Comparison of ENCODE assay signal across 22 cellular contexts in genomic region chr1:226072347-226072746, GRCh38. TPM values are rescaled to one million over a fixed set of nuclear protein-coding genes. Genes with fewer than 3 reads are reported as not detected.
DNase-seq lines count a peak whose midpoint lies in the region; ATAC-seq, FAIRE-seq and TF ChIP-seq lines count a peak whose summit lies in the region.
"Had no signal": no experiment of that assay in that cellular context is flagged by ENCODE, and none has a peak within 500 bp of the region (broad histone marks: within the 10 kb centered on the region; RNA-seq: fewer than 3 reads in every experiment).

No MANE protein-coding gene starts in this region.

- intact Hi-C loops in CD4-positive, alpha-beta T cell (cut with DNase I, micrococcal nuclease): no loop called here

- H3K36me3 ChIP-seq in neural progenitor cell: peaks cover 35% of the 10 kb centered on the region

- TF ChIP-seq POLR2A in GM12891 (IDR thresholded peaks at IDR 0.05; ENCODE audit: low read depth, low read length): 0 out of 2 replicates have a peak, but pooled peaks have one; percentile 30

- H3K4me2 ChIP-seq in neural progenitor cell: no peak overlapping the region
- H3K4me2 ChIP-seq: BLaER1 treated with 17β-estradiol and CSF1 and Interleukin-3, amounts not matched to agents 10 nM and 100 nM; KMS-11 had no signal

- no peak for TF ChIP-seq CTCF in CD4-positive, alpha-beta T cell (IDR thresholded peaks at IDR 0.05)
- no peak for TF ChIP-seq CTCF in neural progenitor cell (IDR thresholded peaks at IDR 0.05)

- peaks cover 88% of the 10 kb centered on the region for H3F3A ChIP-seq in neural progenitor cell (ENCODE audit: low read depth)

- no peak overlapping the region for H2AFZ ChIP-seq in neural progenitor cell (replicated peaks)

- H3K27me3 ChIP-seq in CD4-positive, alpha-beta T cell (ENCODE audit: control insufficient read depth, insufficient read depth, low read length): no peaks in the 10 kb centered on the region
- no peaks in the 10 kb centered on the region for H3K27me3 ChIP-seq in neural progenitor cell
- H3K27me3 ChIP-seq: BLaER1 treated with 17β-estradiol and CSF1 and Interleukin-3, amounts not matched to agents 10 nM and 100 nM had no signal

- H3K27ac Mint-ChIP-seq in CD4-positive, alpha-beta T cell: peak overlapping the region; percentile 36
- no peak overlapping the region for H3K27ac Mint-ChIP-seq in neural progenitor cell
- H3K27ac Mint-ChIP-seq: CD8-positive, alpha-beta T cell; HFFc6 had no signal

- no peak for DNase-seq in CD4-positive, alpha-beta T cell
- DNase-seq in GM12891 (ENCODE audit: insufficient read length, low spot score) (no peak), neural progenitor cell (ENCODE audit: low spot score) (no peak), RCC 7860 (ENCODE audit: low spot score) (no peak), NCI-H187 treated with DMSO at 0.1 percent for 48 hours (lab: John Stamatoyannopoulos, UW) (no peak), SW480 (ENCODE audit: low spot score) (no peak)
- DNase-seq: ACHN; CD8-positive, alpha-beta T cell; DMS153; GDM1; H7; HFFc6; MV-4-11; NCI-H1105 treated with DMSO at 0.1 percent for 48 hours; NCI-H1694 treated with DMSO at 0.1 percent for 48 hours; NCI-H446; NCI-H526; OCI-M1; Right ventricle myocardium superior had no signal

- FAIRE-seq in GM12891 (lab: Jason Lieb, UNC) (no peak), TTC549 (lab: Jason Lieb, UNC) (peak; percentile 72), RCC 7860 (lab: Jason Lieb, UNC) (no peak)

- H4K20me1 ChIP-seq in neural progenitor cell (ENCODE audit: low read depth): peaks cover 69% of the 10 kb centered on the region

- peaks cover 55% of the 10 kb centered on the region for H3K79me2 ChIP-seq in neural progenitor cell (ENCODE audit: low read depth)

- POLR2A ChIA-PET in CD4-positive, alpha-beta T cell (lab: Charles Lee): interaction anchor here (0.7 to 0.8 kb wide), 2 partner anchors 10 to 11 kb away, joined by 3 read pairs; partner anchors contain the start of gene H3-3A

- peaks cover 70% of the 10 kb centered on the region for H3K36me3 Mint-ChIP-seq in CD4-positive, alpha-beta T cell (ENCODE audit: low read depth)
- H3K36me3 Mint-ChIP-seq in neural progenitor cell: peaks cover 28% of the 10 kb centered on the region

- no peak overlapping the region for H3K9ac ChIP-seq in neural progenitor cell
- H3K9ac ChIP-seq: BLaER1 treated with 17β-estradiol and CSF1 and Interleukin-3, amounts not matched to agents 10 nM and 100 nM; KMS-11 had no signal

- ATAC-seq in CD4-positive, alpha-beta T cell (ENCODE audit: poor library complexity): no peak
- ATAC-seq: CD8-positive, alpha-beta T cell had no signal

- no peaks in the 10 kb centered on the region for H3K9me3 Mint-ChIP-seq in CD4-positive, alpha-beta T cell
- H3K9me3 Mint-ChIP-seq in neural progenitor cell: no peaks in the 10 kb centered on the region
- H3K9me3 Mint-ChIP-seq: CD8-positive, alpha-beta T cell; HFFc6 had no signal

- no peaks in the 10 kb centered on the region for H3K9me3 ChIP-seq in CD4-positive, alpha-beta T cell (ENCODE audit: control insufficient read depth, low read length)
- H3K9me3 ChIP-seq in neural progenitor cell (ENCODE audit: low read depth): no peaks in the 10 kb centered on the region
- H3K9me3 ChIP-seq: BLaER1 treated with 17β-estradiol and CSF1 and Interleukin-3, amounts not matched to agents 10 nM and 100 nM had no signal

- no peak overlapping the region for H3K4me3 ChIP-seq in neural progenitor cell
- H3K4me3 ChIP-seq: BLaER1 treated with 17β-estradiol and CSF1 and Interleukin-3, amounts not matched to agents 10 nM and 100 nM had no signal

- no peak overlapping the region for H3K4me3 Mint-ChIP-seq in CD4-positive, alpha-beta T cell
- H3K4me3 Mint-ChIP-seq in neural progenitor cell: no peak overlapping the region
- H3K4me3 Mint-ChIP-seq: CD8-positive, alpha-beta T cell; HFFc6 had no signal

- peaks cover 60% of the 10 kb centered on the region for H3K4me1 Mint-ChIP-seq in CD4-positive, alpha-beta T cell (ENCODE audit: low read depth)
- peaks cover 6% of the 10 kb centered on the region for H3K4me1 Mint-ChIP-seq in neural progenitor cell

- peaks cover under 1% of the 10 kb centered on the region for H3K4me1 ChIP-seq in neural progenitor cell

- CTCF ChIA-PET in CD4-positive, alpha-beta T cell (lab: Charles Lee): no interaction called here

- H3K27me3 Mint-ChIP-seq in CD4-positive, alpha-beta T cell: no peaks in the 10 kb centered on the region
- H3K27me3 Mint-ChIP-seq in neural progenitor cell (ENCODE audit: insufficient read depth, low read depth): peaks cover 2% of the 10 kb centered on the region

- H3K27ac ChIP-seq in CD4-positive, alpha-beta T cell (ENCODE audit: low read depth, low read length): no peak overlapping the region
- peak overlapping the region; percentile 63 for H3K27ac ChIP-seq in neural progenitor cell
- H3K27ac ChIP-seq: BLaER1 treated with 17β-estradiol and CSF1 and Interleukin-3, amounts not matched to agents 10 nM and 100 nM; KMS-11 had no signal

TF ChIP-seq in GM12891, 5 proteins besides CTCF, POLR2A, EP300 and RAD21:
- no peak for TF ChIP-seq PAX5 (IDR thresholded peaks at IDR 0.05; ENCODE audit: insufficient read depth, low read length, severe bottlenecking)
- TF ChIP-seq TAF1 (IDR thresholded peaks at IDR 0.05; ENCODE audit: low read depth, low read length): no peak
- no peak for TF ChIP-seq POU2F2 (IDR thresholded peaks at IDR 0.05; ENCODE audit: low read depth, low read length)
- TF ChIP-seq SPI1 (IDR thresholded peaks at IDR 0.05; ENCODE audit: low read depth, low read length): no peak
- no peak for TF ChIP-seq POLR2AphosphoS5 (IDR thresholded peaks at IDR 0.05; ENCODE audit: low read depth, low read length)

RNA-seq across cellular contexts. Expression of gene H3-3A, which starts 9.8 kb away (rescaled TPM):
- 100 to 1,000 TPM; 372 to 380 TPM for total RNA-seq in CD4-positive, alpha-beta T cell
- polyA plus RNA-seq in GM12891 (2012; ENCODE audit: low read depth, missing spikeins): 237 TPM
- total RNA-seq in neural progenitor cell (ENCODE audit: low replicate concordance): 1,442 and 1,689 TPM in 2 replicates
